Comparison of ENCODE assay signal across 9 cellular contexts in the genomic region with DNA sequence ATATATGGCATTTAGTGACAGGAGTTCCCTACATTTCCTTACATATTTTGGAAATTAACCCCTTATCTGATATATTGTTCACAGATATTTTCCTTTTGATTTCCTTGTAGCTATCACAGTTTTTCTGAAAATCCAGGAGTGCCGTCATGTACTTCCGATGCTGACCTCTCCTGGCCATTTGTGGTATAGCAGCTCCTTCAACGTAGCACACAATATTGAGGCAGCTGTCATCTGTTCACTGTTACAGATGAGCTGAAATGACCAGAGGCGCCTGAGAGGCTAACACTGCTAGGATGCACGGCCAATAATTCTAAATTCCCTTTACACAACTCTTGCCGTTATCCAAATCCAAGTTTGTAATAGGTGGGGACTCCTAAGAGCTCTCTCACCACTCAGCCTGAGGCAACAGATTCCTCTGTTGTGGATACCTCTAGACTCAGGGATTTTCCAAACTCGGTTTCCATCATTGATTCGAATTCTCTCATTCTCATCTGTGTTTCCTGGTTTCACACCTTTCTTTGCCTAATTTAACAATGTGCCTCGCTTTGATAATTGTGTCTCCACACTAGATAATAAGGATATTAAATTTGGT. TPM values are rescaled to one million over a fixed set of nuclear protein-coding genes. Genes with fewer than 3 reads are reported as not detected.
DNase-seq lines count a peak whose midpoint lies in the region; ATAC-seq, FAIRE-seq and TF ChIP-seq lines count a peak whose summit lies in the region.
"Had no signal": no experiment of that assay in that cellular context is flagged by ENCODE, and none has a peak within 500 bp of the region (broad histone marks: within the 10 kb centered on the region; RNA-seq: fewer than 3 reads in every experiment).

No MANE protein-coding gene starts in this region.

- no peak for TF ChIP-seq POLR2A in right lobe of liver (IDR thresholded peaks at IDR 0.05)

- H3K27me3 ChIP-seq in CD4-positive, CD25-positive, alpha-beta regulatory T cell (ENCODE audit: control insufficient read depth, insufficient read depth, low read length), result no peaks in the 10 kb centered on the region
- no peaks in the 10 kb centered on the region for H3K27me3 ChIP-seq in right lobe of liver

- peak; percentile 42 to 74 for ATAC-seq in CD4-positive, CD25-positive, alpha-beta regulatory T cell (ENCODE audit: low read depth in 2 of 2)
- ATAC-seq in HG03342 (IDR thresholded peaks at IDR 0.05; ENCODE audit: unreplicated experiment) (peak; percentile 86), right lobe of liver (peak; percentile 94 to 95 (median 94))

- DNase-seq in CD4-positive, CD25-positive, alpha-beta regulatory T cell, result peak; percentile 25 to 56 (median 36)
- DNase-seq in GM19239 (ENCODE audit: insufficient read length, low spot score) (peak; percentile 1), NCI-H345 (lab: John Stamatoyannopoulos, UW) (peak; percentile 80), choroid plexus epithelial cell (ENCODE audit: low read depth) (peak; percentile 83), right lobe of liver (peak; percentile 42 to 58 (median 50))
- peak; percentile 24 for DNase-seq in activated CD4-positive, alpha-beta T cell treated with anti-CD3 and anti-CD28 coated beads for 1 hour
- DNase-seq in stimulated activated CD8-positive, alpha-beta memory T cell treated with anti-CD3 and anti-CD28 coated beads, Interleukin-12 subunit alpha, Interleukin-12 subunit beta, amount 100 ng/mL, for 1 hour (ENCODE audit: low read depth), result peak; percentile 44

- no peaks in the 10 kb centered on the region for H3K4me1 ChIP-seq in CD4-positive, CD25-positive, alpha-beta regulatory T cell (ENCODE audit: control insufficient read depth, insufficient read depth, low read length, poor library complexity, severe bottlenecking)
- no peaks in the 10 kb centered on the region for H3K4me1 ChIP-seq in right lobe of liver

- H3K4me1 Mint-ChIP-seq in CD4-positive, CD25-positive, alpha-beta regulatory T cell, result no peaks in the 10 kb centered on the region

- no peak overlapping the region for H3K27ac Mint-ChIP-seq in CD4-positive, CD25-positive, alpha-beta regulatory T cell
- H3K27ac Mint-ChIP-seq: T-helper 1 cell treated with Interleukin-12 subunit alpha and Interleukin-12 subunit beta and Interleukin-4 antibody, amounts not matched to agents 30 μg/mL and 1 μg/mL, for 36 hours had no signal

- H3K27me3 Mint-ChIP-seq in CD4-positive, CD25-positive, alpha-beta regulatory T cell, result peaks cover 4% of the 10 kb centered on the region

- TF ChIP-seq CTCF in choroid plexus epithelial cell (conservative IDR thresholded peaks at IDR 0.05; ENCODE audit: low read depth, low read length) (peak; percentile 91), right lobe of liver (IDR thresholded peaks at IDR 0.05) (peak; percentile 73 to 86 (median 84))

- intact Hi-C loops in right lobe of liver (cut with DNase I), result no loop called here

- no peaks in the 10 kb centered on the region for H3K36me3 ChIP-seq in CD4-positive, CD25-positive, alpha-beta regulatory T cell (ENCODE audit: control insufficient read depth, insufficient read depth, low read length)
- no peaks in the 10 kb centered on the region for H3K36me3 ChIP-seq in right lobe of liver

- 12% methylated on average over 9 of the region's 9 CpGs for whole genome bisulfite sequencing in right lobe of liver (ENCODE audit: insufficient coverage, low coverage, low lambda C conversion rate, missing lambda C conversion rate)

- H3K9me3 ChIP-seq in CD4-positive, CD25-positive, alpha-beta regulatory T cell (ENCODE audit: control insufficient read depth in 2 of 2, low read length in 2 of 2), result no peaks in the 10 kb centered on the region
- no peaks in the 10 kb centered on the region for H3K9me3 ChIP-seq in right lobe of liver

- no peaks in the 10 kb centered on the region for H3K36me3 Mint-ChIP-seq in CD4-positive, CD25-positive, alpha-beta regulatory T cell

- no peak overlapping the region for H3K4me3 ChIP-seq in CD4-positive, CD25-positive, alpha-beta regulatory T cell (ENCODE audit: low read depth, low read length)
- no peak overlapping the region for H3K4me3 ChIP-seq in choroid plexus epithelial cell (ENCODE audit: low read depth, low read length)
- no peak overlapping the region for H3K4me3 ChIP-seq in right lobe of liver

- H3K9me3 Mint-ChIP-seq in CD4-positive, CD25-positive, alpha-beta regulatory T cell, result peaks cover 0 to 2% (median 0%) of the 10 kb centered on the region in 7 donors
- H3K9me3 Mint-ChIP-seq: T-helper 1 cell treated with Interleukin-12 subunit alpha and Interleukin-12 subunit beta and Interleukin-4 antibody, amounts not matched to agents 30 μg/mL and 1 μg/mL, for 36 hours had no signal

- FAIRE-seq in GM19239 (lab: Jason Lieb, UNC), result peak; percentile 82

- H3K4me3 Mint-ChIP-seq in CD4-positive, CD25-positive, alpha-beta regulatory T cell, result no peak overlapping the region
- H3K4me3 Mint-ChIP-seq: T-helper 1 cell treated with Interleukin-12 subunit alpha and Interleukin-12 subunit beta and Interleukin-4 antibody, amounts not matched to agents 30 μg/mL and 1 μg/mL, for 36 hours had no signal

- no peak overlapping the region for H3K27ac ChIP-seq in CD4-positive, CD25-positive, alpha-beta regulatory T cell (ENCODE audit: insufficient read depth, low read length, poor library complexity, severe bottlenecking)
- no peak overlapping the region for H3K27ac ChIP-seq in right lobe of liver

RNA-seq across cellular contexts. Expression of gene MMUT, which starts 53.0 kb away (rescaled TPM):
- 8.2 TPM for total RNA-seq in CD4-positive, CD25-positive, alpha-beta regulatory T cell
- 10 to 100 TPM; 11.7 to 17.0 (median 13.4) TPM for polyA plus RNA-seq in CD4-positive, CD25-positive, alpha-beta regulatory T cell
- 100 to 1,000 TPM in 1 of 6 experiments, 10 to 100 TPM in 5; 24.7 to 108 (median 63.9) TPM for total RNA-seq in right lobe of liver

RNA-seq across cellular contexts. Expression of gene CENPQ, which starts 53.1 kb away (rescaled TPM):
- 1.3 TPM for total RNA-seq in CD4-positive, CD25-positive, alpha-beta regulatory T cell
- polyA plus RNA-seq in CD4-positive, CD25-positive, alpha-beta regulatory T cell, result 1 to 10 TPM; 4.4 to 7.5 (median 4.9) TPM
- 1 to 10 TPM in 4 of 6 experiments, under 1 TPM in 2; 0.49 to 3.6 (median 1.1) TPM for total RNA-seq in right lobe of liver

Comparison
In these comparisons a context has a peak if more than half of its experiments do, and no peak if none do; other contexts are left out.
1. DNase-seq: peak in every context shown above with its lines; median percentile 83 in choroid plexus epithelial cell; 80 in NCI-H345; 50 in right lobe of liver; 44 in stimulated activated CD8-positive, alpha-beta memory T cell treated with anti-CD3 and anti-CD28 coated beads, Interleukin-12 subunit alpha, Interleukin-12 subunit beta, amount 100 ng/mL, for 1 hour; 36 in CD4-positive, CD25-positive, alpha-beta regulatory T cell; 24 in activated CD4-positive, alpha-beta T cell treated with anti-CD3 and anti-CD28 coated beads for 1 hour; 1 in GM19239.